In the genomic region with DNA sequence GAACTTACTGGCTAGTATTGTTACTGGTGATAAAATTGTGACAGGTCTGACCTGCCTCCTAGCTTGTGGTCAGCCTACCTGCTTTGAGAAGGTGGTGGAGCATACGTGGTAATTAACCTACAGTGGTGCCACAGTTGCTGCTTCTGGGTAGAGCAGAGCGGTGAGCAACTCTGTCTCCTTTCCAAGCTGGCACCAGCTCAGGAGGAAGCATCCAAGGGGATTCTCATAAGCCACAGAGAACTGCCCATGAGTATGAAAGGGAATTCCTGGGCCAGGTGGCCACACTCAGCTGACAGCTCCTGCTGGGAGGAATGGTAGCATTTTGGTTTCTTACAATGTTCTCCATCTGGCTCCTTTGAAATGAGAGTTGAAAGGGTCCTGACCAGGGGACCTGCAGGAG, we compare ENCODE assay signal across 12 cellular contexts. TPM values are rescaled to one million over a fixed set of nuclear protein-coding genes. Genes with fewer than 3 reads are reported as not detected.
DNase-seq lines count a peak whose midpoint lies in the region; ATAC-seq and TF ChIP-seq lines count a peak whose summit lies in the region.
"Had no signal": no experiment of that assay in that cellular context is flagged by ENCODE, and none has a peak within 500 bp of the region (broad histone marks: within the 10 kb centered on the region; RNA-seq: fewer than 3 reads in every experiment).

No MANE protein-coding gene starts in this region.

- H3K36me3 ChIP-seq in breast epithelium (no peaks in the 10 kb centered on the region), colonic mucosa (no peaks in the 10 kb centered on the region), muscle layer of colon (ENCODE audit: insufficient read depth, low read length) (peaks cover 19% of the 10 kb centered on the region), tibial artery (no peaks in the 10 kb centered on the region)
- H3K36me3 ChIP-seq: adrenal gland had no signal

- H3K27ac ChIP-seq in breast epithelium (peak overlapping the region; percentile 0 to 38), colonic mucosa (peak overlapping the region; percentile 53), muscle layer of colon (ENCODE audit: low read depth, low read length) (peak overlapping the region; percentile 87), tibial artery (peak overlapping the region; percentile 73 to 85)

- H3K9me3 ChIP-seq in breast epithelium (no peaks in the 10 kb centered on the region), colonic mucosa (no peaks in the 10 kb centered on the region), muscle layer of colon (ENCODE audit: low read length) (no peaks in the 10 kb centered on the region), tibial artery (no peaks in the 10 kb centered on the region)
- H3K9me3 ChIP-seq: adrenal gland had no signal

- DNase-seq in breast epithelium (ENCODE audit: low spot score in 2 of 2), result peak in 1 of 2 donors; percentile 42
- no peak for DNase-seq in MCF 10A (ENCODE audit: unreplicated experiment)
- no peak for DNase-seq in colonic mucosa
- no peak for DNase-seq in tibial artery
- no peak for DNase-seq in NK-92 (lab: John Stamatoyannopoulos, UW; ENCODE audit: unreplicated experiment)
- DNase-seq: adrenal gland; foreskin fibroblast; naive thymus-derived CD4-positive, alpha-beta T cell; NCI-H2107 had no signal

- no TSS peak for BruUV-seq in MCF 10A (replicated peaks; lab: Mats Ljungman, UMichigan)

- H3K4me3 ChIP-seq in breast epithelium (no peak overlapping the region), colonic mucosa (no peak overlapping the region), muscle layer of colon (ENCODE audit: low read depth in 1 of 2, low read length in 2 of 2) (peak overlapping the region in 1 of 2 donors; percentile 15), tibial artery (no peak overlapping the region)
- H3K4me3 ChIP-seq: adrenal gland had no signal

- TF ChIP-seq POLR2A in breast epithelium (IDR thresholded peaks at IDR 0.05), result no peak

- no peaks in the 10 kb centered on the region for H3K27me3 Mint-ChIP-seq in MCF 10A (ENCODE audit: insufficient read depth, unreplicated experiment)
- H3K27me3 Mint-ChIP-seq: naive thymus-derived CD4-positive, alpha-beta T cell had no signal

- POLR2A ChIA-PET in MCF 10A (lab: Yijun Ruan, JAX), result interaction anchor here (1.0 to 1.5 kb wide), 2 partner anchors 10 to 27 kb away, joined by 4 to 5 read pairs; no protein-coding TSS in a partner anchor

- no peak overlapping the region for H3K4me3 Mint-ChIP-seq in MCF 10A (ENCODE audit: unreplicated experiment)
- H3K4me3 Mint-ChIP-seq: naive thymus-derived CD4-positive, alpha-beta T cell had no signal

- H3K9me3 Mint-ChIP-seq in MCF 10A (ENCODE audit: unreplicated experiment), result no peaks in the 10 kb centered on the region
- H3K9me3 Mint-ChIP-seq: naive thymus-derived CD4-positive, alpha-beta T cell had no signal

- no peak overlapping the region for H3K9ac ChIP-seq in colonic mucosa (ENCODE audit: low read depth in 2 of 2, low read length in 2 of 2)
- H3K9ac ChIP-seq in muscle layer of colon (ENCODE audit: low read length), result peak overlapping the region; percentile 20

- H3K36me3 Mint-ChIP-seq in MCF 10A (ENCODE audit: insufficient read depth, unreplicated experiment), result no peaks in the 10 kb centered on the region

- no peak overlapping the region for H3K27ac Mint-ChIP-seq in MCF 10A (ENCODE audit: low read depth, unreplicated experiment)

- intact Hi-C loops in breast epithelium (cut with DNase I; ENCODE audit: low total_unique reads) (no loop called here), MCF 10A (cut with micrococcal nuclease) (no loop called here), colonic mucosa (cut with DNase I) (no loop called here), tibial artery (cut with DNase I; ENCODE audit: low total_unique reads) (no loop called here)

- H3K4me1 Mint-ChIP-seq in MCF 10A (ENCODE audit: insufficient read depth, unreplicated experiment), result peaks cover 33% of the 10 kb centered on the region

- H3K27me3 ChIP-seq in breast epithelium (no peaks in the 10 kb centered on the region), colonic mucosa (no peaks in the 10 kb centered on the region), muscle layer of colon (ENCODE audit: control insufficient read depth in 1 of 2, insufficient read depth in 2 of 2, low read length in 2 of 2) (no peaks in the 10 kb centered on the region), tibial artery (no peaks in the 10 kb centered on the region)
- H3K27me3 ChIP-seq: adrenal gland had no signal

- H3K4me1 ChIP-seq in breast epithelium (peaks cover 0 to 4% of the 10 kb centered on the region in 2 donors), colonic mucosa (no peaks in the 10 kb centered on the region), muscle layer of colon (ENCODE audit: insufficient read depth, low read length) (peaks cover 95% of the 10 kb centered on the region), tibial artery (peaks cover 0 to 94% (median 51%) of the 10 kb centered on the region in 4 donors)

- ATAC-seq in GM19455 (IDR thresholded peaks at IDR 0.05; ENCODE audit: unreplicated experiment), result no peak
- no peak for ATAC-seq in GM18498 (IDR thresholded peaks at IDR 0.05; ENCODE audit: unreplicated experiment)

- CTCF ChIA-PET in MCF 10A (lab: Yijun Ruan, JAX), result interaction anchor here (0.6 to 2.2 kb wide), 7 partner anchors 8 to 1066 kb away, joined by 3 to 12 read pairs (median 3); no protein-coding TSS in a partner anchor

- TF ChIP-seq CTCF in breast epithelium (IDR thresholded peaks at IDR 0.05) (no peak), MCF 10A (IDR thresholded peaks at IDR 0.05; ENCODE audit: unreplicated experiment) (no peak), colonic mucosa (IDR thresholded peaks at IDR 0.05) (no peak), tibial artery (IDR thresholded peaks at IDR 0.05) (no peak)

RNA-seq across cellular contexts. Expression of gene ATP2B4, which starts 39.4 kb away (rescaled TPM):
- total RNA-seq in breast epithelium (10 to 100 TPM; 55.7 to 97.1 (median 59.1) TPM), MCF 10A (2022) (15.4 and 17.0 TPM in 2 replicates), colonic mucosa (10 to 100 TPM; 10.5 to 57.6 TPM)

Comparison
In these comparisons a context has a peak if more than half of its experiments do, and no peak if none do; other contexts are left out.
1. H3K27ac ChIP-seq: peak in every context shown above with its lines; median percentile 87 in muscle layer of colon; 79 in tibial artery; 53 in colonic mucosa; 19 in breast epithelium.